Comparison of ENCODE assay signal across 26 cellular contexts in the genomic region with DNA sequence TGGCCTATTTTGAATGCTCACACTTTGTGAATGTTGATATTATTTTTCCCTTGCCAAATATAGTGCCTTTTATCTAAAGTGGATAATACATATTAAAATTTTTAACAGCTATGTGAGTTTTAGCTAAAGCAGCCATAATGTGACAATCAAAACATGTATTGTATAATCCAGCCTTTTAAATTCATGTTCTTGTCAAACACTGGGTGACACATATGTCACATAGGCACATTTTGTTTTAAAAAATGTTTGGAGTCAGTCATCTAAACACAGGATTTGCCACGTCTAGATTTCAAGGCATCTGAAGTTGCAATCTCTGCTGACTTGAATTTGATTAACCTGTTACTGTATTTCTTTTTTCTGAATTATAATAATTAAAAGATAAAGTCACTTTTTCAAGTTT.
DNase-seq lines count a peak whose midpoint lies in the region; FAIRE-seq and TF ChIP-seq lines count a peak whose summit lies in the region.
"Had no signal": no experiment of that assay in that cellular context is flagged by ENCODE, and none has a peak within 500 bp of the region (broad histone marks: within the 10 kb centered on the region; RNA-seq: fewer than 3 reads in every experiment).

No MANE protein-coding gene starts in this region.

- no peak overlapping the region for H4K8ac ChIP-seq in H9 (replicated peaks; ENCODE audit: insufficient read length, low read depth, low read length)

- H3K9me3 ChIP-seq in neural cell (ENCODE audit: low read length): no peaks in the 10 kb centered on the region
- no peaks in the 10 kb centered on the region for H3K9me3 ChIP-seq in H9 (ENCODE audit: control insufficient read depth, low read depth, low read length)
- H3K9me3 ChIP-seq: BE2C, BLaER1 had no signal

- no peaks in the 10 kb centered on the region for H4K20me1 ChIP-seq in neural cell (ENCODE audit: insufficient read depth)
- no peaks in the 10 kb centered on the region for H4K20me1 ChIP-seq in H9 (ENCODE audit: control insufficient read depth, insufficient read depth, insufficient read length)
- H4K20me1 ChIP-seq: BLaER1 had no signal

- no peak overlapping the region for H2BK20ac ChIP-seq in H9 (ENCODE audit: low read depth, low read length, poor library complexity, severe bottlenecking)

- no peaks in the 10 kb centered on the region for H3K36me3 Mint-ChIP-seq in H9 (ENCODE audit: insufficient read depth in 1 of 3, low read depth in 3 of 3)
- H3K36me3 Mint-ChIP-seq: CD14-positive monocyte; CD4-positive, alpha-beta memory T cell; CD4-positive, CD25-positive, alpha-beta regulatory T cell; CD8-positive, alpha-beta memory T cell had no signal

- H3K27ac Mint-ChIP-seq in H9: no peak overlapping the region
- H3K27ac Mint-ChIP-seq: CD14-positive monocyte; CD4-positive, alpha-beta memory T cell; CD4-positive, CD25-positive, alpha-beta regulatory T cell; CD8-positive, alpha-beta memory T cell had no signal

- no peaks in the 10 kb centered on the region for H3F3A ChIP-seq in neural cell (ENCODE audit: insufficient read depth, low read length, poor library complexity, severe bottlenecking)

- no peak overlapping the region for H2BK15ac ChIP-seq in H9 (ENCODE audit: low read depth, low read length)

- no peak overlapping the region for H3K14ac ChIP-seq in H9 (ENCODE audit: insufficient read depth, low read length)

- no peaks in the 10 kb centered on the region for H3K23me2 ChIP-seq in H9 (ENCODE audit: insufficient read length, low read depth, low read length, poor library complexity, severe bottlenecking)

- H3K56ac ChIP-seq in H9 (ENCODE audit: insufficient read length, low read depth, low read length): no peak overlapping the region

- peak; percentile 10 for FAIRE-seq in frontal cortex (lab: Jason Lieb, UNC)
- FAIRE-seq: GM12878, GM12892, GM18507, GM19239 had no signal

- H3K27ac ChIP-seq in 22Rv1 (peak overlapping the region; percentile 69; the same call in 1 of the 2 replicates), neural cell (ENCODE audit: low read length) (no peak overlapping the region), H9 (ENCODE audit: insufficient read length, low read depth, low read length) (no peak overlapping the region)
- H3K27ac ChIP-seq: BLaER1 had no signal

- H2BK120ac ChIP-seq in H9 (ENCODE audit: low read depth, low read length, poor library complexity, severe bottlenecking): no peak overlapping the region

- no peaks in the 10 kb centered on the region for H3K79me2 ChIP-seq in neural cell (replicated peaks; ENCODE audit: insufficient read depth, low read length)
- no peaks in the 10 kb centered on the region for H3K79me2 ChIP-seq in H9 (ENCODE audit: insufficient read depth, low read length)

- peaks cover 3% of the 10 kb centered on the region; the same call in 1 of the 2 replicates for H3K27me3 Mint-ChIP-seq in H9 (ENCODE audit: low read depth)
- H3K27me3 Mint-ChIP-seq: CD4-positive, alpha-beta memory T cell; CD4-positive, CD25-positive, alpha-beta regulatory T cell; CD8-positive, alpha-beta memory T cell had no signal

- H3K4me1 ChIP-seq in H9 (ENCODE audit: insufficient read depth, low read length): no peaks in the 10 kb centered on the region
- H3K4me1 ChIP-seq: BE2C, BLaER1 had no signal

- H3K27me3 ChIP-seq in neural cell (ENCODE audit: insufficient read depth, low read depth, low read length): no peaks in the 10 kb centered on the region
- H3K27me3 ChIP-seq in H9 (ENCODE audit: insufficient read depth, low read length): no peaks in the 10 kb centered on the region
- H3K27me3 ChIP-seq: BE2C, BLaER1 had no signal

- no CpG with 5 or more reads among the region's 1 CpG for WGBS in H9 (ENCODE audit: extremely low coverage, insufficient read length, low lambda C conversion rate)

- H2AFZ ChIP-seq in neural cell (ENCODE audit: low read depth, low read length): no peak overlapping the region
- no peak overlapping the region for H2AFZ ChIP-seq in H9 (ENCODE audit: low read length)

- H3K18ac ChIP-seq in H9 (ENCODE audit: insufficient read length, low read depth, low read length): no peak overlapping the region

- H3K4me2 ChIP-seq in neural cell (ENCODE audit: low read length) (no peak overlapping the region), H9 (ENCODE audit: insufficient read depth, insufficient read length, low read length) (no peak overlapping the region)
- H3K4me2 ChIP-seq: BLaER1 had no signal

- no peak overlapping the region for H3K4me3 Mint-ChIP-seq in H9
- H3K4me3 Mint-ChIP-seq: CD14-positive monocyte; CD4-positive, alpha-beta memory T cell; CD4-positive, CD25-positive, alpha-beta regulatory T cell; CD8-positive, alpha-beta memory T cell had no signal

- no peaks in the 10 kb centered on the region for H3K9me2 ChIP-seq in neural cell (ENCODE audit: insufficient read depth, low read length)

- no peaks in the 10 kb centered on the region for H3K79me1 ChIP-seq in H9 (ENCODE audit: insufficient read depth, low read depth, low read length, poor library complexity, severe bottlenecking)

- no peak overlapping the region for H3T11ph ChIP-seq in H9 (ENCODE audit: low read length)

- no peak overlapping the region for H4K91ac ChIP-seq in H9 (ENCODE audit: insufficient read length, low read depth, low read length)

- no peak overlapping the region for H4K5ac ChIP-seq in H9 (ENCODE audit: insufficient read length, low read depth, low read length)

- H2BK5ac ChIP-seq in H9 (ENCODE audit: insufficient read length, low read length): no peak overlapping the region

- no peak overlapping the region for H2BK12ac ChIP-seq in H9 (ENCODE audit: insufficient read length, low read depth, low read length)

- TF ChIP-seq CTCF in 22Rv1 (IDR thresholded peaks at IDR 0.05): no peak
- no peak for TF ChIP-seq CTCF in neural cell (IDR thresholded peaks at IDR 0.05; ENCODE audit: poor library complexity, severe bottlenecking)
- TF ChIP-seq CTCF in H9 (conservative IDR thresholded peaks at IDR 0.05): no peak

- no peak overlapping the region for H3K4ac ChIP-seq in H9 (ENCODE audit: low read depth, low read length)

- TF ChIP-seq RAD21 in neural cell (conservative IDR thresholded peaks at IDR 0.05): no peak

- H3K9me3 Mint-ChIP-seq in H9: no peaks in the 10 kb centered on the region; a peak in 1 of 5 replicates
- H3K9me3 Mint-ChIP-seq: CD8-positive, alpha-beta memory T cell had no signal

- H3K4me3 ChIP-seq in neural cell (ENCODE audit: low read length): no peak overlapping the region
- H3K4me3 ChIP-seq: BLaER1, GM12878 had no signal

- no peaks in the 10 kb centered on the region for H3K4me1 Mint-ChIP-seq in H9
- H3K4me1 Mint-ChIP-seq: CD14-positive monocyte; CD4-positive, alpha-beta memory T cell; CD4-positive, CD25-positive, alpha-beta regulatory T cell; CD8-positive, alpha-beta memory T cell had no signal

- DNase-seq in frontal cortex (ENCODE audit: low spot score in 2 of 2) (no peak), SW 1271 (lab: John Stamatoyannopoulos, UW) (no peak), H9 (no peak)
- DNase-seq: 8988T; ACHN; BE2C; C1 segment of cervical spinal cord; CD4-positive, alpha-beta memory T cell; CD4-positive, CD25-positive, alpha-beta regulatory T cell; CD8-positive, alpha-beta memory T cell; COR-L47; DMS 273 treated with DMSO at 0.1 percent for 48 hours; DMS153; DMS53; DMS79; DND-41; EL; GDM1 had no signal

- no peaks in the 10 kb centered on the region for H3K36me3 ChIP-seq in neural cell (ENCODE audit: insufficient read depth, low read length)
- H3K36me3 ChIP-seq: BE2C, BLaER1 had no signal

- no peak overlapping the region for H3K23ac ChIP-seq in H9 (ENCODE audit: insufficient read length, low read depth, low read length)

- no peak overlapping the region for H2AK5ac ChIP-seq in H9 (ENCODE audit: insufficient read length, low read length)

- peak; percentile 90 for TF ChIP-seq EP300 in neural cell (conservative IDR thresholded peaks at IDR 0.05; ENCODE audit: poor library complexity, severe bottlenecking)

- no peak overlapping the region for H3K9ac ChIP-seq in neural cell (ENCODE audit: low read length)
- H3K9ac ChIP-seq in H9 (ENCODE audit: extremely low read depth, insufficient read length, low read length): no peak overlapping the region
- H3K9ac ChIP-seq: BLaER1 had no signal

TF ChIP-seq in neural cell, 6 proteins besides CTCF, POLR2A, EP300 and RAD21:
- TF ChIP-seq POLR2AphosphoS5 (IDR thresholded peaks at IDR 0.05) (peak; percentile 77), SMC3 (conservative IDR thresholded peaks at IDR 0.05; ENCODE audit: poor library complexity) (no peak)
